8 cellular contexts compared by ENCODE assay signal in genomic region chr1:19445417-19446342, GRCh38. TPM values are rescaled to one million over a fixed set of nuclear protein-coding genes. Genes with fewer than 3 reads are reported as not detected.
DNase-seq lines count a peak whose midpoint lies in the region; ATAC-seq, FAIRE-seq and TF ChIP-seq lines count a peak whose summit lies in the region.

No MANE protein-coding gene starts in this region.

- TF ChIP-seq POLR2A in H54 (IDR thresholded peaks at IDR 0.05; ENCODE audit: low read depth, low read length) (no peak), thyroid gland (IDR thresholded peaks at IDR 0.05) (no peak)

- peaks cover 14% of the 10 kb centered on the region for H3K36me3 Mint-ChIP-seq in activated naive CD8-positive, alpha-beta T cell treated with anti-CD3 and anti-CD28 coated beads, Interleukin-2, amount 10 ng/mL, durations not matched to agents 7 days and 5 days

- H3K4me1 ChIP-seq in kidney (ENCODE audit: control insufficient read depth in 1 of 2, insufficient read depth in 1 of 2, low read depth in 1 of 2, low read length in 2 of 2) (peaks cover 28 to 32% of the 10 kb centered on the region in 2 donors), thyroid gland (peaks cover 65 to 92% of the 10 kb centered on the region in 2 donors)

- peak overlapping the region; percentile 28 for H3K4me3 Mint-ChIP-seq in activated naive CD8-positive, alpha-beta T cell treated with anti-CD3 and anti-CD28 coated beads, Interleukin-2, amount 10 ng/mL, durations not matched to agents 7 days and 5 days

- no peak for FAIRE-seq in H54 (lab: Jason Lieb, UNC)
- FAIRE-seq in kidney (lab: Jason Lieb, UNC): no peak

- POLR2A ChIA-PET in activated naive CD8-positive, alpha-beta T cell treated with anti-CD3 and anti-CD28 coated beads, Interleukin-2, amount 10 ng/mL, durations not matched to agents 7 days and 5 days (lab: Charles Lee): no interaction called here

- no peak overlapping the region for H3K4me3 ChIP-seq in kidney (ENCODE audit: low read length in 2 of 2)
- no peak overlapping the region for H3K4me3 ChIP-seq in thyroid gland (replicated peaks in 1 of 3)

- H3K27me3 ChIP-seq in thyroid gland: no peaks in the 10 kb centered on the region

- no peak overlapping the region for H3K27ac ChIP-seq in 22Rv1
- H3K27ac ChIP-seq in kidney (ENCODE audit: low read depth in 2 of 2, low read length in 2 of 2): peak overlapping the region; percentile 9 to 47
- peak overlapping the region; percentile 72 to 87 (median 79) for H3K27ac ChIP-seq in thyroid gland

- H3K9me3 Mint-ChIP-seq in activated naive CD8-positive, alpha-beta T cell treated with anti-CD3 and anti-CD28 coated beads, Interleukin-2, amount 10 ng/mL, durations not matched to agents 7 days and 5 days: no peaks in the 10 kb centered on the region

- DNase-seq in H54 (ENCODE audit: insufficient read length, low spot score): peak; percentile 10
- no peak for DNase-seq in activated naive CD8-positive, alpha-beta T cell treated with anti-CD3 and anti-CD28 coated beads, Interleukin-2, amount 10 ng/mL, durations not matched to agents 7 days and 5 days
- no peak for DNase-seq in kidney
- peak; percentile 77 to 83 for DNase-seq in thyroid gland
- no peak for DNase-seq in GOT3 (lab: John Stamatoyannopoulos, UW)
- no peak for DNase-seq in epidermal melanocyte (ENCODE audit: insufficient read length, low spot score)
- DNase-seq in foreskin melanocyte: no peak

- peak overlapping the region in 1 of 2 donors; percentile 21 for H3K9ac ChIP-seq in kidney (ENCODE audit: low read length in 2 of 2)

- 22 to 34% methylated on average over 12 to 13 of the region's 13 CpGs for WGBS in thyroid gland, 2 donors

- no peak for ATAC-seq in activated naive CD8-positive, alpha-beta T cell treated with anti-CD3 and anti-CD28 coated beads, Interleukin-2, amount 10 ng/mL, durations not matched to agents 7 days and 5 days (ENCODE audit: low read depth)

- TF ChIP-seq CTCF in 22Rv1 (IDR thresholded peaks at IDR 0.05) (peak; percentile 29), kidney (IDR thresholded peaks at IDR 0.05; ENCODE audit: borderline replicate concordance, extremely low read depth, insufficient read depth) (peak; percentile 9), thyroid gland (IDR thresholded peaks at IDR 0.05) (peak in 5 of 6 experiments; percentile 20 to 34 (median 28))

- no peaks in the 10 kb centered on the region for H3K27me3 Mint-ChIP-seq in activated naive CD8-positive, alpha-beta T cell treated with anti-CD3 and anti-CD28 coated beads, Interleukin-2, amount 10 ng/mL, durations not matched to agents 7 days and 5 days

- H3K9me3 ChIP-seq in kidney (ENCODE audit: control insufficient read depth in 1 of 2, low read length in 2 of 2) (no peaks in the 10 kb centered on the region), thyroid gland (no peaks in the 10 kb centered on the region)

- H3K4me1 Mint-ChIP-seq in activated naive CD8-positive, alpha-beta T cell treated with anti-CD3 and anti-CD28 coated beads, Interleukin-2, amount 10 ng/mL, durations not matched to agents 7 days and 5 days: peaks cover 61% of the 10 kb centered on the region

- intact Hi-C loops in kidney (cut with DNase I) (no loop called here), thyroid gland (cut with DNase I) (no loop called here)

- no peak overlapping the region for H3K27ac Mint-ChIP-seq in activated naive CD8-positive, alpha-beta T cell treated with anti-CD3 and anti-CD28 coated beads, Interleukin-2, amount 10 ng/mL, durations not matched to agents 7 days and 5 days

- H3K36me3 ChIP-seq in kidney (ENCODE audit: control insufficient read depth in 1 of 2, insufficient read depth in 2 of 2, low read length in 2 of 2) (no peaks in the 10 kb centered on the region), thyroid gland (no peaks in the 10 kb centered on the region)

RNA-seq across cellular contexts. Expression of gene CAPZB, which starts 39.7 kb away (rescaled TPM):
- total RNA-seq in activated naive CD8-positive, alpha-beta T cell treated with anti-CD3 and anti-CD28 coated beads, Interleukin-2, amount 10 ng/mL, durations not matched to agents 7 days and 5 days: 100 to 1,000 TPM; 395 to 412 TPM
- total RNA-seq in kidney (265 TPM), thyroid gland (100 to 1,000 TPM in 2 of 4 donors, 10 to 100 TPM in 2; 75.4 to 116 (median 93.1) TPM)
- polyA plus RNA-seq in kidney (ENCODE audit: insufficient read depth, low read depth, low replicate concordance): 253 TPM

Comparison
In these comparisons a context has a peak if more than half of its experiments do, and no peak if none do; other contexts are left out.
1. DNase-seq: peak in H54 (single experiment) and thyroid gland (2 of 2); none in activated naive CD8-positive, alpha-beta T cell treated with anti-CD3 and anti-CD28 coated beads, Interleukin-2, amount 10 ng/mL, durations not matched to agents 7 days and 5 days (single experiment), kidney (single experiment), GOT3 (single experiment), epidermal melanocyte (single experiment) and foreskin melanocyte (single experiment).
2. Peak in every context shown above with its lines, with median percentiles within 50 percentile points of each other: CTCF ChIP-seq.